1 cellular context compared by ENCODE assay signal in genomic region chr14:59428581-59429012, GRCh38.
TF ChIP-seq lines count a peak whose summit lies in the region.

No MANE protein-coding gene starts in this region.

TF ChIP-seq in GM12878, 131 proteins besides CTCF, POLR2A, EP300 and RAD21:
- TF ChIP-seq JUND (IDR thresholded peaks at IDR 0.05; ENCODE audit: low read depth, low read length) (no peak), TARDBP (IDR thresholded peaks at IDR 0.05; ENCODE audit: borderline replicate concordance) (no peak), RFX5 (IDR thresholded peaks at IDR 0.05; ENCODE audit: low read depth, low read length) (no peak), RELA (IDR thresholded peaks at IDR 0.05; ENCODE audit: borderline replicate concordance, partially characterized antibody) (no peak), JUNB (IDR thresholded peaks at IDR 0.05) (no peak), NKRF (conservative IDR thresholded peaks at IDR 0.05) (no peak)
